18 cellular contexts compared by ENCODE assay signal in genomic region chr1:112061056-112061455, GRCh38.
DNase-seq lines count a peak whose midpoint lies in the region; FAIRE-seq and TF ChIP-seq lines count a peak whose summit lies in the region.
"Had no signal": no experiment of that assay in that cellular context is flagged by ENCODE, and none has a peak within 500 bp of the region (broad histone marks: within the 10 kb centered on the region; RNA-seq: fewer than 3 reads in every experiment).

No MANE protein-coding gene starts in this region.

- peaks cover 0 to 12% of the 10 kb centered on the region in 2 experiments; a peak in 2 of 4 replicates for H3K4me1 Mint-ChIP-seq in H9
- H3K4me1 Mint-ChIP-seq: CD4-positive, CD25-positive, alpha-beta regulatory T cell; CD8-positive, alpha-beta memory T cell had no signal

- peaks cover 9 to 13% (median 13%) of the 10 kb centered on the region in 3 experiments; a peak in 6 of 7 replicates for H3K36me3 Mint-ChIP-seq in H9 (ENCODE audit: insufficient read depth in 1 of 3, low read depth in 3 of 3)
- H3K36me3 Mint-ChIP-seq: CD4-positive, CD25-positive, alpha-beta regulatory T cell; CD8-positive, alpha-beta memory T cell had no signal

- no peak overlapping the region for H2BK20ac ChIP-seq in H9 (ENCODE audit: low read depth, low read length, poor library complexity, severe bottlenecking)

- CTCF ChIA-PET in RWPE1 (lab: Yijun Ruan, JAX): interaction anchor here (0.6 kb wide), 1 partner anchor 330 kb away, joined by 4 read pairs; no protein-coding TSS in a partner anchor

- H4K20me1 ChIP-seq in BLaER1: peaks cover 12% of the 10 kb centered on the region; the same call in 1 of the 2 replicates
- no peaks in the 10 kb centered on the region for H4K20me1 ChIP-seq in keratinocyte (ENCODE audit: control insufficient read depth, extremely low read depth, insufficient read depth, low read length)
- H4K20me1 ChIP-seq in H9 (ENCODE audit: control insufficient read depth, insufficient read depth, insufficient read length): no peaks in the 10 kb centered on the region

- H2BK15ac ChIP-seq in H9 (ENCODE audit: low read depth, low read length): no peak overlapping the region

- no peak overlapping the region for H4K91ac ChIP-seq in H9 (ENCODE audit: insufficient read length, low read depth, low read length)

- H3K18ac ChIP-seq in H9 (ENCODE audit: insufficient read length, low read depth, low read length): no peak overlapping the region

- no CpG with 5 or more reads among the region's 5 CpGs for WGBS in H9 (ENCODE audit: extremely low coverage, insufficient read length, low lambda C conversion rate)

- no peak overlapping the region for H3T11ph ChIP-seq in H9 (ENCODE audit: low read length)

- no peak overlapping the region for H3K4me3 ChIP-seq in BLaER1
- no peak overlapping the region for H3K4me3 ChIP-seq in epithelial cell of esophagus (ENCODE audit: low read length)
- H3K4me3 ChIP-seq in keratinocyte (ENCODE audit: control insufficient read depth in 2 of 3, extremely low read depth in 1 of 3, insufficient read depth in 2 of 3, low read depth in 1 of 3, low read length in 3 of 3): peak overlapping the region in 2 of 3 experiments; percentile 2 to 29

- H3K27me3 Mint-ChIP-seq in H9 (ENCODE audit: low read depth): peaks cover 5% of the 10 kb centered on the region; the same call in 1 of the 2 replicates

- H3K23ac ChIP-seq in H9 (ENCODE audit: insufficient read length, low read depth, low read length): no peak overlapping the region

- POLR2A ChIA-PET in RWPE1 (lab: Yijun Ruan, JAX; ENCODE audit: low non-redundant PET): no interaction called here

- H3K9me3 ChIP-seq in BLaER1 (peaks cover 10% of the 10 kb centered on the region), keratinocyte (ENCODE audit: control insufficient read depth, low read depth, low read length) (no peaks in the 10 kb centered on the region), H9 (ENCODE audit: control insufficient read depth, low read depth, low read length) (peaks cover 6% of the 10 kb centered on the region)
- H3K9me3 ChIP-seq: Caco-2 had no signal

- no peak overlapping the region for H2AK5ac ChIP-seq in H9 (ENCODE audit: insufficient read length, low read length)

- H3K56ac ChIP-seq in H9 (ENCODE audit: insufficient read length, low read depth, low read length): no peak overlapping the region

- no peak overlapping the region for H2BK120ac ChIP-seq in H9 (ENCODE audit: low read depth, low read length, poor library complexity, severe bottlenecking)

- no peak overlapping the region for H2BK12ac ChIP-seq in H9 (ENCODE audit: insufficient read length, low read depth, low read length)

- DNase-seq in RWPE1 (ENCODE audit: low spot score) (peak; percentile 47), epithelial cell of esophagus (ENCODE audit: low read depth) (peak; percentile 90), keratinocyte (ENCODE audit: low read depth, low spot score) (peak; percentile 50), NCI-H526 (lab: John Stamatoyannopoulos, UW) (no peak), H9 (no peak), caudate nucleus (lab: John Stamatoyannopoulos, UW) (no peak), DMS79 (lab: John Stamatoyannopoulos, UW) (no peak)
- DNase-seq: 8988T; Caco-2; CD4-positive, CD25-positive, alpha-beta regulatory T cell; CD8-positive, alpha-beta memory T cell; GDM1; GOT3; H7 had no signal

- H3K9me3 Mint-ChIP-seq in H9: peaks cover 17 to 18% of the 10 kb centered on the region in 2 experiments
- H3K9me3 Mint-ChIP-seq: CD8-positive, alpha-beta memory T cell had no signal

- dilution Hi-C loops in keratinocyte (cut with MboI; ENCODE audit: extremely low pct_ligation_motif_present, low sequenced_read_pairs): no loop called here

- no peaks in the 10 kb centered on the region for H3K23me2 ChIP-seq in H9 (ENCODE audit: insufficient read length, low read depth, low read length, poor library complexity, severe bottlenecking)

- H3K79me2 ChIP-seq in keratinocyte (ENCODE audit: control insufficient read depth, insufficient read depth, low read length): no peaks in the 10 kb centered on the region
- no peaks in the 10 kb centered on the region for H3K79me2 ChIP-seq in H9 (ENCODE audit: insufficient read depth, low read length)

- no peak overlapping the region for H3K14ac ChIP-seq in H9 (ENCODE audit: insufficient read depth, low read length)

- H4K8ac ChIP-seq in H9 (replicated peaks; ENCODE audit: insufficient read length, low read depth, low read length): no peak overlapping the region

- H3K27ac ChIP-seq in BLaER1: no peak overlapping the region
- H3K27ac ChIP-seq in RWPE1: peak overlapping the region; percentile 30; the same call in 1 of the 2 replicates
- H3K27ac ChIP-seq in keratinocyte (ENCODE audit: control insufficient read depth, insufficient read depth, low read length): peak overlapping the region; percentile 93
- H3K27ac ChIP-seq in H9 (ENCODE audit: insufficient read length, low read depth, low read length): no peak overlapping the region
- no peak overlapping the region for H3K27ac ChIP-seq in caudate nucleus (ENCODE audit: low read depth, low read length)

- H3K9me1 ChIP-seq in keratinocyte (ENCODE audit: control insufficient read depth, extremely low read depth, insufficient read depth, low read length): no peaks in the 10 kb centered on the region

- TF ChIP-seq CTCF in RWPE1 (conservative IDR thresholded peaks at IDR 0.05; ENCODE audit: low read depth) (no peak), epithelial cell of esophagus (IDR thresholded peaks at IDR 0.05; ENCODE audit: insufficient read depth, low read depth, low read length, missing control alignments) (no peak), keratinocyte (optimal IDR thresholded peaks at IDR 0.05 in 1 of 3, IDR thresholded peaks at IDR 0.05 in 1 of 3, conservative IDR thresholded peaks at IDR 0.05 in 1 of 3; ENCODE audit: extremely low read depth in 1 of 3, insufficient read depth in 2 of 3, low read length in 3 of 3) (no peak), H9 (conservative IDR thresholded peaks at IDR 0.05) (no peak)

- peaks cover 62% of the 10 kb centered on the region for H3K4me1 ChIP-seq in BLaER1
- peaks cover 52% of the 10 kb centered on the region for H3K4me1 ChIP-seq in keratinocyte (ENCODE audit: control insufficient read depth, extremely low read depth, insufficient read depth, low read length)
- peaks cover 6% of the 10 kb centered on the region; the same call in 1 of the 2 replicates for H3K4me1 ChIP-seq in H9 (ENCODE audit: insufficient read depth, low read length)
- H3K4me1 ChIP-seq: Caco-2 had no signal

- H3K9ac ChIP-seq in BLaER1 (no peak overlapping the region), keratinocyte (ENCODE audit: control insufficient read depth, extremely low read depth, insufficient read depth, low read length) (peak overlapping the region; percentile 48), H9 (ENCODE audit: extremely low read depth, insufficient read length, low read length) (no peak overlapping the region)

- no peaks in the 10 kb centered on the region for H3K36me3 ChIP-seq in BLaER1
- no peaks in the 10 kb centered on the region for H3K36me3 ChIP-seq in keratinocyte (ENCODE audit: control insufficient read depth in 2 of 2, extremely low read depth in 1 of 2, insufficient read depth in 2 of 2, low read length in 2 of 2)

- H3K79me1 ChIP-seq in H9 (ENCODE audit: insufficient read depth, low read depth, low read length, poor library complexity, severe bottlenecking): no peaks in the 10 kb centered on the region

- H2BK5ac ChIP-seq in H9 (ENCODE audit: insufficient read length, low read length): no peak overlapping the region

- no peak overlapping the region for H3K27ac Mint-ChIP-seq in H9
- H3K27ac Mint-ChIP-seq: CD8-positive, alpha-beta memory T cell had no signal

- H3K27me3 ChIP-seq in BLaER1 (no peaks in the 10 kb centered on the region), keratinocyte (ENCODE audit: control insufficient read depth, extremely low read depth, insufficient read depth, low read length) (no peaks in the 10 kb centered on the region), H9 (ENCODE audit: insufficient read depth, low read length) (no peaks in the 10 kb centered on the region)

- H3K4me3 Mint-ChIP-seq in H9: no peak overlapping the region
- H3K4me3 Mint-ChIP-seq: CD4-positive, CD25-positive, alpha-beta regulatory T cell; CD8-positive, alpha-beta memory T cell had no signal

- H2AFZ ChIP-seq in keratinocyte (ENCODE audit: control insufficient read depth, low read length) (peak overlapping the region; percentile 29), H9 (ENCODE audit: low read length) (no peak overlapping the region)

- no peak for FAIRE-seq in keratinocyte (lab: Jason Lieb, UNC)
- FAIRE-seq: D721Med, GM12892, GM18507 had no signal

- H3K4ac ChIP-seq in H9 (ENCODE audit: low read depth, low read length): no peak overlapping the region

- peak overlapping the region; percentile 80 for H3K4me2 ChIP-seq in BLaER1
- H3K4me2 ChIP-seq in keratinocyte (ENCODE audit: control insufficient read depth, extremely low read depth, insufficient read depth, low read depth, low read length): peak overlapping the region; percentile 68
- no peak overlapping the region for H3K4me2 ChIP-seq in H9 (ENCODE audit: insufficient read depth, insufficient read length, low read length)

- H4K5ac ChIP-seq in H9 (ENCODE audit: insufficient read length, low read depth, low read length): no peak overlapping the region

Comparison
In these comparisons a context has a peak if more than half of its experiments do, and no peak if none do; other contexts are left out.
1. H3K27ac ChIP-seq: peak in RWPE1 (single experiment) and keratinocyte (single experiment); none in BLaER1 (single experiment), H9 (single experiment) and caudate nucleus (single experiment).
2. H3K4me3 ChIP-seq: peak in keratinocyte (2 of 3); none in BLaER1 (single experiment) and epithelial cell of esophagus (single experiment).
3. DNase-seq: peak in RWPE1 (single experiment), epithelial cell of esophagus (single experiment) and keratinocyte (single experiment); none in NCI-H526 (0 of 2), H9 (single experiment), caudate nucleus (0 of 61) and DMS79 (single experiment).